12 cellular contexts compared by ENCODE assay signal in genomic region chr13:79534596-79534995, GRCh38.
"Had no signal": no experiment of that assay in that cellular context is flagged by ENCODE, and none has a peak within 500 bp of the region (broad histone marks: within the 10 kb centered on the region; RNA-seq: fewer than 3 reads in every experiment).

No MANE protein-coding gene starts in this region.

- H3K27me3 ChIP-seq: adrenal gland, neural progenitor cell, SJCRH30, transverse colon had no signal

- H3K4me1 Mint-ChIP-seq: neural progenitor cell had no signal

- H3K4me1 ChIP-seq: transverse colon had no signal

- H3K9me3 Mint-ChIP-seq: central memory CD8-positive, alpha-beta T cell; neural progenitor cell; stimulated activated effector memory CD8-positive, alpha-beta T cell treated with anti-CD3 and anti-CD28 coated beads, Interleukin-12 subunit alpha, Interleukin-12 subunit beta, amount 100 ng/mL, for 72 hours had no signal

- ATAC-seq: left lobe of liver; stimulated activated effector memory CD8-positive, alpha-beta T cell treated with anti-CD3 and anti-CD28 coated beads, Interleukin-12 subunit alpha, Interleukin-12 subunit beta, amount 100 ng/mL, for 72 hours had no signal

- H3K4me2 ChIP-seq: neural progenitor cell had no signal

- H3K27me3 Mint-ChIP-seq: central memory CD8-positive, alpha-beta T cell had no signal

- H3K9ac ChIP-seq: neural progenitor cell, parathyroid adenoma had no signal

- H3K27ac ChIP-seq: adrenal gland, neural progenitor cell, parathyroid adenoma, SJCRH30, transverse colon, WERI-Rb-1 had no signal

- H3K36me3 ChIP-seq: adrenal gland, neural progenitor cell, WERI-Rb-1 had no signal

- H3K79me2 ChIP-seq: parathyroid adenoma had no signal

- H2AFZ ChIP-seq: neural progenitor cell, parathyroid adenoma had no signal

- H3K4me3 ChIP-seq: adrenal gland, neural progenitor cell, SJCRH30, transverse colon had no signal

- H3K4me3 Mint-ChIP-seq: central memory CD8-positive, alpha-beta T cell; neural progenitor cell; stimulated activated effector memory CD8-positive, alpha-beta T cell treated with anti-CD3 and anti-CD28 coated beads, Interleukin-12 subunit alpha, Interleukin-12 subunit beta, amount 100 ng/mL, for 72 hours had no signal

- H3K27ac Mint-ChIP-seq: neural progenitor cell; stimulated activated effector memory CD8-positive, alpha-beta T cell treated with anti-CD3 and anti-CD28 coated beads, Interleukin-12 subunit alpha, Interleukin-12 subunit beta, amount 100 ng/mL, for 72 hours had no signal

- DNase-seq: activated CD4-positive, alpha-beta T cell treated with anti-CD3 and anti-CD28 coated beads for 4 hours; activated CD8-positive, alpha-beta memory T cell treated with anti-CD3 and anti-CD28 coated beads for 24 hours; activated naive CD4-positive, alpha-beta T cell treated with anti-CD3 and anti-CD28 coated beads, Interleukin-2, amount 50 U/mL, for 16 hours; adrenal gland; SJCRH30; transverse colon; WERI-Rb-1 had no signal

- H3K9me3 ChIP-seq: adrenal gland, SJCRH30, transverse colon had no signal
